In the genomic region with DNA sequence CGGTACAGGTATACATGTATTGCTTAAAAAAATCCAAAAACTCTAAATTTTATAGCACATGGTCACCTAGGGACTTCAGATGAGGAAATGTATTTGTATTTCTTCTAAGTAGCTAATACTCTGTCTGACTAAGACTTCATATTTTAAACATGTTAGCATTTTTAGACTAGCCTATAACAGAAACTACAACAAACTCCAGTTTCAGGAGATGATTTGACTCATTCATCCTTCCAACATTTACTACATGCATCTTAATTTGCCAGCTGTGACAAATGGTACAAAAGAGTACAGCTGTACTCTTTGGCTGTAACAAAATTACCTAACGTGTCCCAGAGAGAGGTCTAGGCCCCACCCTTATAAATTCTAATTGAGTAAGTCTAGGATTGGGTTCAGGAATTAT, we compare ENCODE assay signal across 1 cellular context.
TF ChIP-seq lines count a peak whose summit lies in the region.

No MANE protein-coding gene starts in this region.

TF ChIP-seq in HepG2, 621 proteins besides CTCF, POLR2A, EP300 and RAD21:
- TF ChIP-seq HNRNPLL (IDR thresholded peaks at IDR 0.05; ENCODE audit: low read depth, low read length, poor library complexity, severe bottlenecking) (no peak), CBX1 (IDR thresholded peaks at IDR 0.05; ENCODE audit: low read depth) (no peak), SMYD3 (CRISPR knock-in tag; IDR thresholded peaks at IDR 0.05) (no peak), CEBPG (CRISPR knock-in tag; IDR thresholded peaks at IDR 0.05) (no peak), ZNF776 (CRISPR knock-in tag; IDR thresholded peaks at IDR 0.05) (no peak), ZNF225 (CRISPR knock-in tag; IDR thresholded peaks at IDR 0.05) (no peak), ZZZ3 (CRISPR knock-in tag; IDR thresholded peaks at IDR 0.05; ENCODE audit: borderline replicate concordance) (no peak), NFE2L1 (CRISPR knock-in tag; IDR thresholded peaks at IDR 0.05; ENCODE audit: borderline replicate concordance) (no peak), TCF7L2 (IDR thresholded peaks at IDR 0.05; ENCODE audit: low read depth, low read length) (no peak), BCL6 (CRISPR knock-in tag; IDR thresholded peaks at IDR 0.05) (no peak), ZNF350 (CRISPR knock-in tag; IDR thresholded peaks at IDR 0.05; ENCODE audit: borderline replicate concordance, low read depth) (no peak), ZNF7 (CRISPR knock-in tag; IDR thresholded peaks at IDR 0.05) (no peak)
TF ChIP-seq in HepG2: peak in this region for 0.
